Comparison of ENCODE assay signal across 6 cellular contexts in the genomic region with DNA sequence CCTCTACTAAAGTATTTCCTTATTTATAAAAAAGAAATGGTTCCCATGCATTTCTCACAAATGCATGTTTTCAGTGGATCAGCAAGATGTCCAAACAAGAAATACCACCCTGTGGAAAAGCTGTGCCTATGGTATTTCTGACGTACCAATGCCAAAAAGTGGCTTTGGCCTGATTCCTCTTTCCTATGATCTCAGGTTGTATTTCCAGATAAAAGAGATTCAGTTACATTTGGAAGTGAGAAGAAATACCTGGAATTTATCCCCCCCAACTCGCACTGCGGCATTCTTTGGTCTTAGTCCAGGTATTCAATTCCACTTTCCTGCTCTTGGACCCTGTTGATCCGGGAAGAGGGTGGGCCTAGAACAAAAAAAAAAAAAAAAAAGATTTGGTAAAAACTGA.
"Had no signal": no experiment of that assay in that cellular context is flagged by ENCODE, and none has a peak within 500 bp of the region (broad histone marks: within the 10 kb centered on the region; RNA-seq: fewer than 3 reads in every experiment).

No MANE protein-coding gene starts in this region.

- DNase-seq: GOT3, KG1 had no signal

- H3K4me3 ChIP-seq: GM23248, HAP-1, K562 had no signal

- H3K36me3 ChIP-seq: HAP-1 had no signal

- H3K4me1 ChIP-seq: HAP-1 had no signal

- H3K9ac ChIP-seq: GM23248 had no signal

- H3K27ac ChIP-seq: GM23248, HL-60 had no signal

- ATAC-seq: K562 had no signal

- H2AFZ ChIP-seq: GM23248 had no signal
